In genomic region chr11:66708701-66709100, GRCh38 we compare ENCODE assay signal across 19 cellular contexts.
"Had no signal": no experiment of that assay in that cellular context is flagged by ENCODE, and none has a peak within 500 bp of the region (broad histone marks: within the 10 kb centered on the region; RNA-seq: fewer than 3 reads in every experiment).

No MANE protein-coding gene starts in this region.

- H3K27ac ChIP-seq: HL-60, SJCRH30 had no signal

- H3K9me3 ChIP-seq: SJCRH30 had no signal

- ATAC-seq: SK-N-SH treated with all-trans-retinoic acid at 6 μM for 48 hours had no signal

- H3K4me1 ChIP-seq: SJCRH30 had no signal

- H3K4me3 ChIP-seq: SJCRH30 had no signal

- H3K36me3 ChIP-seq: SJCRH30 had no signal

- H3K27me3 ChIP-seq: SJCRH30 had no signal

- DNase-seq: KBM-7, MV-4-11, NCI-H1048, NCI-H1105, NCI-H1417 treated with DMSO at 0.1 percent for 48 hours, NCI-H146, NCI-H1694 treated with DMSO at 0.1 percent for 48 hours, NCI-H1930, NCI-H2081, NCI-H2107, NCI-H2227 treated with DMSO at 0.1 percent for 48 hours, NCI-H524, NCI-H526 treated with DMSO at 0.1 percent for 48 hours, NCI-H774, RPMI8226, SHP77 treated with DMSO at 0.1 percent for 48 hours, SJCRH30 had no signal
